Comparison of ENCODE assay signal across 8 cellular contexts in genomic region chr12:53625946-53626701, GRCh38. TPM values are rescaled to one million over a fixed set of nuclear protein-coding genes. Genes with fewer than 3 reads are reported as not detected.
DNase-seq lines count a peak whose midpoint lies in the region; ATAC-seq and TF ChIP-seq lines count a peak whose summit lies in the region.

Gene ATF7, minus strand, starts transcription at chr12:53626382. Its CDS starts 25,382 bp downstream, at chr12:53601000.

- peak; percentile 86 for DNase-seq in DMS79 treated with DMSO at 0.1 percent for 48 hours (lab: John Stamatoyannopoulos, UW)
- peak; percentile 99 for DNase-seq in Karpas-422
- DNase-seq in RKO (ENCODE audit: low spot score) = peak; percentile 97
- peak; percentile 94 for DNase-seq in activated T-helper 1 cell treated with Interleukin-2 at 50 U/mL for 16 hours (ENCODE audit: low read depth)
- peak; percentile 87 for DNase-seq in esophagus squamous epithelium (lab: John Stamatoyannopoulos, UW)
- DNase-seq in myocyte (ENCODE audit: low read depth) = peak; percentile 98
- peak; percentile 92 to 96 for DNase-seq in stimulated activated CD8-positive, alpha-beta memory T cell treated with anti-CD3 and anti-CD28 coated beads, Interleukin-7, amount 100 ng/mL, for 48 hours (ENCODE audit: extremely low read depth in 1 of 2, low read depth in 1 of 2)

- H3K4me1 ChIP-seq in Karpas-422 (ENCODE audit: low read length) (peaks cover 45% of the 10 kb centered on the region), esophagus squamous epithelium (peaks cover 9 to 53% (median 20%) of the 10 kb centered on the region in 3 donors)

- H3K9ac ChIP-seq in Karpas-422 (ENCODE audit: low read length) = peak within 1 kb of the TSS; percentile 93

- H3K9me3 ChIP-seq in Karpas-422 (ENCODE audit: low read length) (no peaks in the 10 kb centered on the region), esophagus squamous epithelium (no peaks in the 10 kb centered on the region)

- peak within 1 kb of the TSS; percentile 74; the same call in 1 of the 2 replicates for H2AFZ ChIP-seq in Karpas-422 (ENCODE audit: low read length)

- H3K4me3 ChIP-seq in Karpas-422 (ENCODE audit: low read length) (peak within 1 kb of the TSS; percentile 82), esophagus squamous epithelium (peak within 1 kb of the TSS; percentile 59 to 91 (median 71))

- 0 to 1% methylated on average over 17 to 25 of the region's 48 CpGs for WGBS in esophagus squamous epithelium, 2 donors

- H3K9me2 ChIP-seq in Karpas-422 (replicated peaks; ENCODE audit: insufficient read depth, low read length) = no peaks in the 10 kb centered on the region

- no peaks in the 10 kb centered on the region for H4K20me1 ChIP-seq in Karpas-422 (ENCODE audit: insufficient read depth, low read depth, low read length)

- peaks cover 45% of the 10 kb centered on the region for H3K79me2 ChIP-seq in Karpas-422 (ENCODE audit: low read length)

- no peaks in the 10 kb centered on the region for H3K27me3 ChIP-seq in Karpas-422 (ENCODE audit: low read length)
- H3K27me3 ChIP-seq in esophagus squamous epithelium = no peaks in the 10 kb centered on the region

- peak in 1 of 4 donors; percentile 52 for TF ChIP-seq POLR2A in esophagus squamous epithelium (IDR thresholded peaks at IDR 0.05)

- H3K27ac ChIP-seq in Karpas-422 (ENCODE audit: low read length) (peak within 1 kb of the TSS; percentile 85), esophagus squamous epithelium (peak within 1 kb of the TSS; percentile 90 to 97 (median 94))

- intact Hi-C loops in esophagus squamous epithelium (cut with DNase I) = no loop called here

- peak in 1 of 6 experiments; percentile 7 for TF ChIP-seq CTCF in esophagus squamous epithelium (IDR thresholded peaks at IDR 0.05)

- H3K4me2 ChIP-seq in Karpas-422 (ENCODE audit: low read depth, low read length, poor library complexity, severe bottlenecking) = peak within 1 kb of the TSS; percentile 95

- H3K36me3 ChIP-seq in Karpas-422 (ENCODE audit: insufficient read depth, low read length) (no peaks in the 10 kb centered on the region; the same call in 1 of the 2 replicates), esophagus squamous epithelium (no peaks in the 10 kb centered on the region)

- peak; percentile 91 for ATAC-seq in GM21825 (IDR thresholded peaks at IDR 0.05; ENCODE audit: unreplicated experiment)

RNA-seq across cellular contexts. Expression of gene ATF7, which starts in this region (rescaled TPM):
- total RNA-seq in Karpas-422 (2014; rRNA removed; shearing (Covaris generic); ENCODE audit: low replicate concordance) = 14.8 and 28.9 TPM in 2 replicates
- total RNA-seq in esophagus squamous epithelium (10 to 100 TPM; 12.5 to 28.0 (median 20.6) TPM), myocyte (15.5 and 25.3 TPM in 2 replicates)
- polyA plus RNA-seq in myocyte (2012) = 23.9 TPM

Comparison
In these comparisons a context has a peak if more than half of its experiments do, and no peak if none do; other contexts are left out.
1. Peak in every context shown above with its lines: DNase-seq, ATAC-seq, H3K4me3 ChIP-seq and H3K27ac ChIP-seq.